ENCODE assay signal across 23 cellular contexts in the genomic region with DNA sequence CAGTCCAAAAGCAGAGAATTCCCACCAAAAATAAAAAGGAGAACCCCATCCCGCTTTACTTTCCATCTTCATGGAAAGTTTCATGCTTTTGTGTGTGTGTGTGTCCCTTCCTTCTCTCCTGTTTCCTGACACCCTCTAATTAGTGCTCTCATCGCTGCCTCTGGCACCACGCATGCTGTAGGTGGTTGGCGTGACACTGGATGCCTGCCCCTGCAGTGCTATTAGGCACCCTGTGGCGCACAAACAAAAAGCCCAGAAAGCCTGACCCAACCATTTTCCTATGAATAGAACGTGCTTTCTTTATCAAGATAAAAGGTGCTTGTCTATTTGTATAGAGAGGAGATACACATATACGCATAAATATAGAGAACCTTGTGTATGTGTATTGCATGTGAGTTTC.
DNase-seq lines count a peak whose midpoint lies in the region; ATAC-seq and TF ChIP-seq lines count a peak whose summit lies in the region.
"Had no signal": no experiment of that assay in that cellular context is flagged by ENCODE, and none has a peak within 500 bp of the region (broad histone marks: within the 10 kb centered on the region; RNA-seq: fewer than 3 reads in every experiment).

No MANE protein-coding gene starts in this region.

- peaks cover 18% of the 10 kb centered on the region for H3K4me1 ChIP-seq in HUES64 (ENCODE audit: insufficient read depth, low read length)
- H3K4me1 ChIP-seq: A549, stomach, transverse colon had no signal

- H3K4me3 ChIP-seq in HUES64 (ENCODE audit: low read length) (no peak overlapping the region), dorsolateral prefrontal cortex (no peak overlapping the region)
- H3K4me3 ChIP-seq: A549, hepatocyte, mucosa of descending colon, stomach, transverse colon had no signal

- CTCF ChIA-PET in WTC11 (lab: Charles Lee) = interaction anchor here (1.4 kb wide), 1 partner anchor 17 kb away, joined by 6 read pairs; no protein-coding TSS in a partner anchor

- peaks cover 5% of the 10 kb centered on the region for H3K9me3 Mint-ChIP-seq in WTC11
- H3K9me3 Mint-ChIP-seq: activated T-helper 17 cell treated with anti-CD3 and anti-CD28 coated beads, Interleukin-2, amount 50 U/mL, for 72 hours; nephron progenitor cell; T-helper 2 cell treated with Interferon-gamma antibody and Interleukin-4, amounts not matched to agents 5 μg/mL and 100 μg/mL, for 36 hours had no signal

- 53% methylated on average over 6 of the region's 7 CpGs for WGBS in HUES64

- no peaks in the 10 kb centered on the region for H3K9me3 ChIP-seq in HUES64 (ENCODE audit: insufficient read depth, low read depth, low read length)
- H3K9me3 ChIP-seq: A549, mucosa of descending colon, stomach, transverse colon had no signal

- TF ChIP-seq CTCF in WTC11 (IDR thresholded peaks at IDR 0.05) (no peak), dorsolateral prefrontal cortex (IDR thresholded peaks at IDR 0.05 in 54 of 56, conservative IDR thresholded peaks at IDR 0.05 in 2 of 56; ENCODE audit: low read depth in 1 of 56, partially characterized antibody in 56 of 56) (no peak)

- no peaks in the 10 kb centered on the region for H3K36me3 ChIP-seq in HUES64 (ENCODE audit: insufficient read depth, low read length)
- H3K36me3 ChIP-seq: stomach, transverse colon had no signal

- peak; percentile 72 for ATAC-seq in WTC11
- ATAC-seq: A549; activated T-helper 17 cell treated with anti-CD3 and anti-CD28 coated beads, Interleukin-2, amount 50 U/mL, for 72 hours; mucosa of descending colon; sciatic nerve; SK-N-SH treated with all-trans-retinoic acid at 6 μM for 48 hours had no signal

- H3K36me3 Mint-ChIP-seq in WTC11 = no peaks in the 10 kb centered on the region
- H3K36me3 Mint-ChIP-seq: activated naive CD8-positive, alpha-beta T cell had no signal

- POLR2A ChIA-PET in WTC11 (lab: Charles Lee) = no interaction called here

- H3K27me3 Mint-ChIP-seq in WTC11 (ENCODE audit: low read depth) = no peaks in the 10 kb centered on the region; the same call in 1 of the 2 replicates

- H3K27me3 ChIP-seq in HUES64 (ENCODE audit: insufficient read depth, low read length) (no peaks in the 10 kb centered on the region), dorsolateral prefrontal cortex (peaks cover 0 to 39% (median 0%) of the 10 kb centered on the region in 45 donors)
- H3K27me3 ChIP-seq: transverse colon had no signal

- peak; percentile 89 for DNase-seq in COR-L47 (lab: John Stamatoyannopoulos, UW)
- DNase-seq in NCI-H2107 treated with DMSO at 0.1 percent for 48 hours (lab: John Stamatoyannopoulos, UW; ENCODE audit: unreplicated experiment) = peak; percentile 80
- DNase-seq in WTC11 (ENCODE audit: low spot score) = no peak
- DNase-seq in cerebellar cortex (ENCODE audit: low spot score) = no peak
- DNase-seq in dorsolateral prefrontal cortex = no peak
- DNase-seq in COLO829 (ENCODE audit: low spot score) = no peak
- DNase-seq in kidney glomerular epithelial cell (lab: John Stamatoyannopoulos, UW) = no peak
- DNase-seq: cerebellar nuclear complex, foreskin melanocyte, mucosa of descending colon, MV-4-11, NCI-H226, nephron progenitor cell, stomach, transverse colon had no signal

- H3K27ac Mint-ChIP-seq in WTC11 = no peak overlapping the region
- H3K27ac Mint-ChIP-seq: activated naive CD8-positive, alpha-beta T cell; activated T-helper 17 cell treated with anti-CD3 and anti-CD28 coated beads, Interleukin-2, amount 50 U/mL, for 72 hours; nephron progenitor cell; T-helper 2 cell treated with Interferon-gamma antibody and Interleukin-4, amounts not matched to agents 5 μg/mL and 100 μg/mL, for 36 hours had no signal

- no peak overlapping the region for H3K9ac ChIP-seq in HUES64 (ENCODE audit: low read depth, low read length)

- H3K4me1 Mint-ChIP-seq in WTC11 = peaks cover 22% of the 10 kb centered on the region
- H3K4me1 Mint-ChIP-seq: activated T-helper 17 cell treated with anti-CD3 and anti-CD28 coated beads, Interleukin-2, amount 50 U/mL, for 72 hours; nephron progenitor cell had no signal

- H3K27ac ChIP-seq in HUES64 (ENCODE audit: low read depth, low read length) (peak overlapping the region; percentile 24; the same call in 1 of the 2 replicates), dorsolateral prefrontal cortex (no peak overlapping the region)
- H3K27ac ChIP-seq: A549, hepatocyte, stomach, transverse colon had no signal

- no peak overlapping the region for H3K4me3 Mint-ChIP-seq in WTC11
- H3K4me3 Mint-ChIP-seq: activated naive CD8-positive, alpha-beta T cell; activated T-helper 17 cell treated with anti-CD3 and anti-CD28 coated beads, Interleukin-2, amount 50 U/mL, for 72 hours; nephron progenitor cell; T-helper 2 cell treated with Interferon-gamma antibody and Interleukin-4, amounts not matched to agents 5 μg/mL and 100 μg/mL, for 36 hours had no signal

- intact Hi-C loops in dorsolateral prefrontal cortex (cut with DNase I) = no loop called here

TF ChIP-seq in WTC11, 78 proteins besides CTCF, POLR2A, EP300 and RAD21:
- TF ChIP-seq ZNF423 (CRISPR knock-in tag; IDR thresholded peaks at IDR 0.05) (peak; percentile 69; the same call in 1 of the 2 replicates), ZNF396 (CRISPR knock-in tag; IDR thresholded peaks at IDR 0.05; ENCODE audit: borderline replicate concordance) (no peak)

Comparison
In these comparisons a context has a peak if more than half of its experiments do, and no peak if none do; other contexts are left out.
1. DNase-seq: peak in COR-L47 (single experiment) and NCI-H2107 treated with DMSO at 0.1 percent for 48 hours (single experiment); none in WTC11 (single experiment), cerebellar cortex (single experiment), dorsolateral prefrontal cortex (0 of 10), COLO829 (single experiment) and kidney glomerular epithelial cell (single experiment).